8 cellular contexts compared by ENCODE assay signal in the genomic region with DNA sequence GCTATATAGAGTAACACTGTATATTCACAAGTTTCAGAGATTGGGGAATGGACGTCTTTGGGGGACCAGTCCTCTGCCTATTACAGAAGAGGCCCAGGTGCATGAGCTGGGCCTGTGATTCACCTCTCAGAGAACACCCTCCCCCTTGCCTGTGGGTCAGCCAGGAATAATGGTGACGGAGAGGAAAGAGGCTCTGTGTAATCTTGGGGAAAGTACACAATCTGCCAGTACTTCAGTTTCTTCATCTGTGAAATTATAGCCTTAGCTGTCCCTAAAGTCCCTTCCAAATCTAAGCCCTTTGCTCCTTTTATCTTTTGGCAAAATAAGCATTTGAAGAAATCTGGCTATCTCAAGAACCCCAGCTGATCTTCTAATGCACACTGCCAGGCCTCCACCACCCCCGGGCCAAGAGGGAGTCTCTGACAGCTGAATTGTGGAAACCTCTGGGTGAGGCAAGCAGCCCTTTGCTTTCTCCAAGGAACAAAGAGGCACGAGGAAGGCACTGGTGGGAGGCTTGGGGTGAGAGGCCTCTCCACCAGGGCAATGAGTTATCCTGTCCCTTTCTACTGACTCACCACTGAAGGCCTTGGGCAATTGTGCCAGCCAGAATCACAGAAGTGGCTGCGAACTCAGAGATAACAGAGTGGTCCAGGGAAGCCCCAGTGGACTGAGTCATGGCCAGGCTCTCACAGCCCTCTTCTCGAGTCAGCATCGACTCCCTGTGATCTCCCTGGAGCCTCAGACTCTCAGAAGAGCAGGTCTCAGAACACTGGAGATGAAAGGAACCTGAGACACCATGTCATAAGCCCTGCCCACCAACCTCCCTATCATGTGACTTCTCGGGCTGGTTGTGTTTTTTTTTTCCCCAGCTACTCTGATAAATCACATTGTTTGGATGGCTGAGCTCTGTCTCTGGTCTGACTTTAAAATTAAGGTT. TPM values are rescaled to one million over a fixed set of nuclear protein-coding genes. Genes with fewer than 3 reads are reported as not detected.
A peak's percentile ranks its signal among the peaks of the same experiment; 100 is the strongest.
DNase-seq lines count a peak whose midpoint lies in the region; ATAC-seq and TF ChIP-seq lines count a peak whose summit lies in the region.

No MANE protein-coding gene starts in this region.

- intact Hi-C loops in activated CD4-positive, alpha-beta T cell treated with anti-CD3 and anti-CD28 coated beads for 36 hours (cut with DNase I, micrococcal nuclease) = loop anchor here (1.0 to 5.0 kb wide), 14 partner anchors 25 to 646 kb away; partner anchors contain the start of genes CCNL1 (in 2 of the 2), SSR3 (in 1 of the 2) and TIPARP (in 1 of the 2)
- intact Hi-C loops in naive thymus-derived CD4-positive, alpha-beta T cell (cut with micrococcal nuclease) = loop anchor here (1.0 to 2.0 kb wide), 4 partner anchors 9 to 311 kb away; no protein-coding TSS in a partner anchor

- CTCF ChIA-PET in activated CD4-positive, alpha-beta T cell treated with anti-CD3 and anti-CD28 coated beads for 36 hours (lab: Charles Lee) = interaction anchor here (0.6 to 4.9 kb wide), 12 partner anchors 8 to 950 kb away, joined by 3 to 25 read pairs (median 4); no protein-coding TSS in a partner anchor
- CTCF ChIA-PET in naive thymus-derived CD4-positive, alpha-beta T cell (lab: Charles Lee) = interaction anchor here (0.5 to 2.9 kb wide), 7 partner anchors 10 to 979 kb away, joined by 3 to 12 read pairs (median 4); no protein-coding TSS in a partner anchor

- no peaks in the 10 kb centered on the region for H3K9me3 ChIP-seq in naive thymus-derived CD4-positive, alpha-beta T cell (ENCODE audit: control insufficient read depth in 2 of 3, low read length in 3 of 3)

- peak; percentile 63 for ATAC-seq in GM18907 (IDR thresholded peaks at IDR 0.05; ENCODE audit: unreplicated experiment)
- peak; percentile 90 for ATAC-seq in activated CD4-positive, alpha-beta T cell treated with anti-CD3 and anti-CD28 coated beads for 36 hours
- peak; percentile 81 for ATAC-seq in naive thymus-derived CD4-positive, alpha-beta T cell

- no peaks in the 10 kb centered on the region for H3K36me3 Mint-ChIP-seq in IgD-negative memory B cell
- no peaks in the 10 kb centered on the region for H3K36me3 Mint-ChIP-seq in activated CD4-positive, alpha-beta T cell treated with anti-CD3 and anti-CD28 coated beads for 36 hours (ENCODE audit: low read depth)
- H3K36me3 Mint-ChIP-seq in naive thymus-derived CD4-positive, alpha-beta T cell = peaks cover 0 to 3% (median 0%) of the 10 kb centered on the region in 5 donors

- POLR2A ChIA-PET in activated CD4-positive, alpha-beta T cell treated with anti-CD3 and anti-CD28 coated beads for 36 hours (lab: Charles Lee) = interaction anchor here (1.0 to 4.7 kb wide), 5 partner anchors 15 to 41 kb away, joined by 3 to 35 read pairs (median 3); no protein-coding TSS in a partner anchor
- POLR2A ChIA-PET in naive thymus-derived CD4-positive, alpha-beta T cell (lab: Charles Lee) = interaction anchor here (0.6 to 6.5 kb wide), 5 partner anchors 11 to 554 kb away, joined by 3 to 49 read pairs (median 9); partner anchors contain the start of gene CCNL1

- peak overlapping the region in 2 of 3 donors; percentile 25 to 60 for H3K27ac Mint-ChIP-seq in IgD-negative memory B cell
- peak overlapping the region; percentile 95 for H3K27ac Mint-ChIP-seq in activated CD4-positive, alpha-beta T cell treated with anti-CD3 and anti-CD28 coated beads for 36 hours
- peak overlapping the region; percentile 93 to 99 (median 97) for H3K27ac Mint-ChIP-seq in naive thymus-derived CD4-positive, alpha-beta T cell

- DNase-seq in activated CD4-positive, alpha-beta T cell treated with anti-CD3 and anti-CD28 coated beads for 36 hours = peak; percentile 88
- peak; percentile 87 for DNase-seq in coronary artery (ENCODE audit: low spot score)
- peak in 8 of 9 donors; percentile 58 to 80 (median 69) for DNase-seq in naive thymus-derived CD4-positive, alpha-beta T cell
- peak; percentile 62 for DNase-seq in stromal cell of bone marrow (ENCODE audit: low read depth)
- DNase-seq in OCI-M2 (lab: John Stamatoyannopoulos, UW; ENCODE audit: unreplicated experiment) = no peak
- DNase-seq in NCI-H128 (lab: John Stamatoyannopoulos, UW; ENCODE audit: unreplicated experiment) = no peak

- peak overlapping the region in 1 of 4 donors; percentile 37 for H3K4me3 Mint-ChIP-seq in IgD-negative memory B cell
- H3K4me3 Mint-ChIP-seq in activated CD4-positive, alpha-beta T cell treated with anti-CD3 and anti-CD28 coated beads for 36 hours = peak overlapping the region; percentile 57
- peak overlapping the region in 9 of 10 donors; percentile 60 to 84 (median 72) for H3K4me3 Mint-ChIP-seq in naive thymus-derived CD4-positive, alpha-beta T cell

- no peaks in the 10 kb centered on the region for H3K9me3 Mint-ChIP-seq in IgD-negative memory B cell
- H3K9me3 Mint-ChIP-seq in activated CD4-positive, alpha-beta T cell treated with anti-CD3 and anti-CD28 coated beads for 36 hours (ENCODE audit: low read depth) = no peaks in the 10 kb centered on the region
- H3K9me3 Mint-ChIP-seq in naive thymus-derived CD4-positive, alpha-beta T cell = no peaks in the 10 kb centered on the region

- no peaks in the 10 kb centered on the region for H3K27me3 ChIP-seq in naive thymus-derived CD4-positive, alpha-beta T cell (ENCODE audit: control insufficient read depth in 2 of 2, insufficient read depth in 2 of 2, low read length in 2 of 2)

- H3K4me1 Mint-ChIP-seq in IgD-negative memory B cell = peaks cover 20 to 23% (median 22%) of the 10 kb centered on the region in 3 donors
- H3K4me1 Mint-ChIP-seq in activated CD4-positive, alpha-beta T cell treated with anti-CD3 and anti-CD28 coated beads for 36 hours = peaks cover 70% of the 10 kb centered on the region
- peaks cover 34 to 71% (median 59%) of the 10 kb centered on the region in 7 donors for H3K4me1 Mint-ChIP-seq in naive thymus-derived CD4-positive, alpha-beta T cell

- no peak overlapping the region for H3K4me3 ChIP-seq in coronary artery
- H3K4me3 ChIP-seq in naive thymus-derived CD4-positive, alpha-beta T cell (ENCODE audit: low read length) = no peak overlapping the region

- no peaks in the 10 kb centered on the region for H3K36me3 ChIP-seq in naive thymus-derived CD4-positive, alpha-beta T cell (ENCODE audit: control insufficient read depth in 2 of 3, insufficient read depth in 3 of 3, low read length in 3 of 3)

- TF ChIP-seq CTCF in coronary artery (IDR thresholded peaks at IDR 0.05) = no peak

- no peaks in the 10 kb centered on the region for H3K27me3 Mint-ChIP-seq in IgD-negative memory B cell
- no peaks in the 10 kb centered on the region for H3K27me3 Mint-ChIP-seq in activated CD4-positive, alpha-beta T cell treated with anti-CD3 and anti-CD28 coated beads for 36 hours
- no peaks in the 10 kb centered on the region for H3K27me3 Mint-ChIP-seq in naive thymus-derived CD4-positive, alpha-beta T cell

- H3K4me1 ChIP-seq in naive thymus-derived CD4-positive, alpha-beta T cell (ENCODE audit: control insufficient read depth in 2 of 2, insufficient read depth in 2 of 2, low read length in 2 of 2) = peaks cover 44 to 50% of the 10 kb centered on the region in 2 donors

- peak overlapping the region; percentile 11 to 79 for H3K27ac ChIP-seq in coronary artery
- H3K27ac ChIP-seq in naive thymus-derived CD4-positive, alpha-beta T cell (ENCODE audit: low read depth, low read length) = peak overlapping the region; percentile 80

RNA-seq across cellular contexts. Expression of gene CCNL1, which starts 31.8 kb away (rescaled TPM):
- 107 TPM for polyA plus RNA-seq in IgD-negative memory B cell
- 100 to 1,000 TPM; 163 to 215 TPM for total RNA-seq in activated CD4-positive, alpha-beta T cell treated with anti-CD3 and anti-CD28 coated beads for 36 hours
- 1,000 to 10,000 TPM in 2 of 5 experiments, 100 to 1,000 TPM in 3; 230 to 1,170 (median 374) TPM for total RNA-seq in naive thymus-derived CD4-positive, alpha-beta T cell
- polyA plus RNA-seq in naive thymus-derived CD4-positive, alpha-beta T cell = 10 to 100 TPM; 65.4 to 68.3 TPM

Comparison
In these comparisons a context has a peak if more than half of its experiments do, and no peak if none do; other contexts are left out.
1. H3K27ac Mint-ChIP-seq: peak in every context shown above with its lines; median percentile 97 in naive thymus-derived CD4-positive, alpha-beta T cell; 95 in activated CD4-positive, alpha-beta T cell treated with anti-CD3 and anti-CD28 coated beads for 36 hours; 42 in IgD-negative memory B cell.
2. DNase-seq: peak in activated CD4-positive, alpha-beta T cell treated with anti-CD3 and anti-CD28 coated beads for 36 hours (single experiment), coronary artery (single experiment), naive thymus-derived CD4-positive, alpha-beta T cell (8 of 9) and stromal cell of bone marrow (single experiment); none in OCI-M2 (single experiment) and NCI-H128 (single experiment).
3. Peak in every context shown above with its lines, with median percentiles within 50 percentile points of each other: ATAC-seq.